Comparison of ENCODE assay signal across 18 cellular contexts in genomic region chr4:16104520-16104919, GRCh38. TPM values are rescaled to one million over a fixed set of nuclear protein-coding genes. Genes with fewer than 3 reads are reported as not detected.
A peak's percentile ranks its signal among the peaks of the same experiment; 100 is the strongest.
DNase-seq lines count a peak whose midpoint lies in the region; ATAC-seq and TF ChIP-seq lines count a peak whose summit lies in the region.
"Had no signal": no experiment of that assay in that cellular context is flagged by ENCODE, and none has a peak within 500 bp of the region (broad histone marks: within the 10 kb centered on the region; RNA-seq: fewer than 3 reads in every experiment).

No MANE protein-coding gene starts in this region.

- H3K4me2 ChIP-seq in GM23338, result no peak overlapping the region
- no peak overlapping the region for H3K4me2 ChIP-seq in H9 (ENCODE audit: insufficient read depth, insufficient read length, low read length)
- H3K4me2 ChIP-seq: A549 had no signal

- H3K9ac ChIP-seq in H9 (ENCODE audit: extremely low read depth, insufficient read length, low read length), result no peak overlapping the region
- H3K9ac ChIP-seq: GM23248 had no signal

- TF ChIP-seq CTCF in GM23338 (conservative IDR thresholded peaks at IDR 0.05; ENCODE audit: low read depth in 2 of 2) (no peak), H9 (conservative IDR thresholded peaks at IDR 0.05) (no peak), heart left ventricle (IDR thresholded peaks at IDR 0.05) (no peak)

- no peak overlapping the region for H3K4ac ChIP-seq in H9 (ENCODE audit: low read depth, low read length)

- no peaks in the 10 kb centered on the region for H3K79me2 ChIP-seq in GM23338 (replicated peaks; ENCODE audit: insufficient read depth)
- no peaks in the 10 kb centered on the region for H3K79me2 ChIP-seq in H9 (ENCODE audit: insufficient read depth, low read length)

- H3K23me2 ChIP-seq in H9 (ENCODE audit: insufficient read length, low read depth, low read length, poor library complexity, severe bottlenecking), result no peaks in the 10 kb centered on the region

- no peak overlapping the region for H2BK20ac ChIP-seq in H9 (ENCODE audit: low read depth, low read length, poor library complexity, severe bottlenecking)

- H3K9me3 ChIP-seq in H9 (ENCODE audit: control insufficient read depth, low read depth, low read length), result no peaks in the 10 kb centered on the region
- no peaks in the 10 kb centered on the region for H3K9me3 ChIP-seq in heart left ventricle
- no peaks in the 10 kb centered on the region for H3K9me3 ChIP-seq in right cardiac atrium (ENCODE audit: control insufficient read depth, low read length)
- H3K9me3 ChIP-seq: A549 had no signal

- no peak overlapping the region for H4K91ac ChIP-seq in H9 (ENCODE audit: insufficient read length, low read depth, low read length)

- H2BK12ac ChIP-seq in H9 (ENCODE audit: insufficient read length, low read depth, low read length), result no peak overlapping the region

- TF ChIP-seq POLR2A in heart left ventricle (IDR thresholded peaks at IDR 0.05), result no peak

- H3K9me2 ChIP-seq in GM23338 (ENCODE audit: insufficient read depth), result no peaks in the 10 kb centered on the region

- intact Hi-C loops in heart left ventricle (cut with DNase I), result no loop called here
- intact Hi-C loops in right cardiac atrium (cut with DNase I), result no loop called here

- ATAC-seq in GM23338 (no peak), heart left ventricle (peak in 3 of 4 donors; percentile 76 to 85 (median 79)), right cardiac atrium (peak; percentile 52 to 61), GM19035 (IDR thresholded peaks at IDR 0.05; ENCODE audit: unreplicated experiment) (no peak), HG03521 (IDR thresholded peaks at IDR 0.05; ENCODE audit: unreplicated experiment) (no peak)
- ATAC-seq: A549; CD8-positive, alpha-beta T cell had no signal

- H4K5ac ChIP-seq in H9 (ENCODE audit: insufficient read length, low read depth, low read length), result no peak overlapping the region

- no peak overlapping the region for H3T11ph ChIP-seq in H9 (ENCODE audit: low read length)

- peaks cover 3% of the 10 kb centered on the region for H3K27me3 Mint-ChIP-seq in GM23338 (ENCODE audit: insufficient read depth, low read depth, poor library complexity)
- H3K27me3 Mint-ChIP-seq in H9 (ENCODE audit: low read depth), result peaks cover 5% of the 10 kb centered on the region

- H3K27me3 ChIP-seq in GM23338 (ENCODE audit: insufficient read depth), result no peaks in the 10 kb centered on the region
- no peaks in the 10 kb centered on the region for H3K27me3 ChIP-seq in H9 (ENCODE audit: insufficient read depth, low read length)
- peaks cover 0 to 4% (median 0%) of the 10 kb centered on the region in 9 donors for H3K27me3 ChIP-seq in heart left ventricle
- H3K27me3 ChIP-seq in right cardiac atrium (ENCODE audit: control insufficient read depth, insufficient read depth), result no peaks in the 10 kb centered on the region

- H3K23ac ChIP-seq in H9 (ENCODE audit: insufficient read length, low read depth, low read length), result no peak overlapping the region

- H3F3A ChIP-seq in GM23338 (replicated peaks; ENCODE audit: low read depth), result no peaks in the 10 kb centered on the region

- no peak overlapping the region for H3K27ac Mint-ChIP-seq in GM23338
- no peak overlapping the region; a peak in 1 of 7 replicates for H3K27ac Mint-ChIP-seq in H9
- H3K27ac Mint-ChIP-seq: CD14-positive monocyte; CD8-positive, alpha-beta T cell had no signal

- H3K79me1 ChIP-seq in H9 (ENCODE audit: insufficient read depth, low read depth, low read length, poor library complexity, severe bottlenecking), result no peaks in the 10 kb centered on the region

- H3K56ac ChIP-seq in H9 (ENCODE audit: insufficient read length, low read depth, low read length), result no peak overlapping the region

- no peaks in the 10 kb centered on the region for H3K9me3 Mint-ChIP-seq in GM23338
- no peaks in the 10 kb centered on the region for H3K9me3 Mint-ChIP-seq in H9
- H3K9me3 Mint-ChIP-seq: CD8-positive, alpha-beta T cell had no signal

- H2BK15ac ChIP-seq in H9 (ENCODE audit: low read depth, low read length), result no peak overlapping the region

- H3K36me3 Mint-ChIP-seq in GM23338 (ENCODE audit: low read depth) (no peaks in the 10 kb centered on the region), H9 (ENCODE audit: insufficient read depth in 1 of 3, low read depth in 3 of 3) (no peaks in the 10 kb centered on the region)
- H3K36me3 Mint-ChIP-seq: CD14-positive monocyte; CD8-positive, alpha-beta T cell had no signal

- H3K4me3 Mint-ChIP-seq in GM23338 (no peak overlapping the region), H9 (no peak overlapping the region)
- H3K4me3 Mint-ChIP-seq: CD14-positive monocyte; CD8-positive, alpha-beta T cell had no signal

- H2AFZ ChIP-seq in GM23338, result peak overlapping the region; percentile 74; the same call in 1 of the 2 replicates
- H2AFZ ChIP-seq in H9 (ENCODE audit: low read length), result no peak overlapping the region
- H2AFZ ChIP-seq: GM23248 had no signal

- no peak overlapping the region for H3K18ac ChIP-seq in H9 (ENCODE audit: insufficient read length, low read depth, low read length)

- H2BK120ac ChIP-seq in H9 (ENCODE audit: low read depth, low read length, poor library complexity, severe bottlenecking), result no peak overlapping the region

- no peaks in the 10 kb centered on the region for H4K20me1 ChIP-seq in GM23338 (replicated peaks; ENCODE audit: insufficient read depth)
- no peaks in the 10 kb centered on the region for H4K20me1 ChIP-seq in H9 (ENCODE audit: control insufficient read depth, insufficient read depth, insufficient read length)

- H3K4me1 ChIP-seq in GM23338 (ENCODE audit: insufficient read depth) (no peaks in the 10 kb centered on the region), H9 (ENCODE audit: insufficient read depth, low read length) (no peaks in the 10 kb centered on the region), heart left ventricle (peaks cover 0 to 15% (median 0%) of the 10 kb centered on the region in 12 donors), right cardiac atrium (ENCODE audit: control insufficient read depth, insufficient read depth, low read length) (no peaks in the 10 kb centered on the region)
- H3K4me1 ChIP-seq: A549 had no signal

- no peaks in the 10 kb centered on the region for H3K4me1 Mint-ChIP-seq in GM23338
- H3K4me1 Mint-ChIP-seq in H9, result no peaks in the 10 kb centered on the region
- H3K4me1 Mint-ChIP-seq: CD14-positive monocyte had no signal

- H3K27ac ChIP-seq in GM23338 (ENCODE audit: low read depth) (no peak overlapping the region), H9 (ENCODE audit: insufficient read length, low read depth, low read length) (no peak overlapping the region), heart left ventricle (peak overlapping the region in 7 of 12 donors; percentile 8 to 61 (median 31)), right cardiac atrium (ENCODE audit: low read length) (peak overlapping the region; percentile 61)
- H3K27ac ChIP-seq: A549, GM23248 had no signal

- H3K36me3 ChIP-seq in GM23338 (ENCODE audit: insufficient read depth) (no peaks in the 10 kb centered on the region), heart left ventricle (no peaks in the 10 kb centered on the region)

- H2AK5ac ChIP-seq in H9 (ENCODE audit: insufficient read length, low read length), result no peak overlapping the region

- DNase-seq in GM23338 (ENCODE audit: low spot score) (no peak), H9 (peak; percentile 10), heart left ventricle (no peak), right cardiac atrium (no peak)
- DNase-seq: CD8-positive, alpha-beta T cell; COR-L47; DMS153; DND-41; GDM1; GM23248; H7 had no signal

- H3K4me3 ChIP-seq in GM23338, result no peak overlapping the region
- no peak overlapping the region for H3K4me3 ChIP-seq in heart left ventricle
- H3K4me3 ChIP-seq in right cardiac atrium (ENCODE audit: low read length), result no peak overlapping the region
- H3K4me3 ChIP-seq: A549, GM23248 had no signal

- no CpG with 5 or more reads among the region's 2 CpGs for WGBS in H9 (ENCODE audit: extremely low coverage, insufficient read length, low lambda C conversion rate)
- 35 to 41% (median 40%) methylated on average over 2 of the region's 2 CpGs for WGBS in heart left ventricle, 4 donors
- 35% methylated on average over 2 of the region's 2 CpGs for WGBS in right cardiac atrium

- no peak overlapping the region for H4K8ac ChIP-seq in H9 (replicated peaks; ENCODE audit: insufficient read length, low read depth, low read length)

- no peak overlapping the region for H3K14ac ChIP-seq in H9 (ENCODE audit: insufficient read depth, low read length)

- H2BK5ac ChIP-seq in H9 (ENCODE audit: insufficient read length, low read length), result no peak overlapping the region

TF ChIP-seq in GM23338, 12 proteins besides CTCF, POLR2A, EP300 and RAD21 (continues in another document):
- no peak for TF ChIP-seq EZH2 (IDR thresholded peaks at IDR 0.05; ENCODE audit: low read depth, unreplicated experiment)
- no peak for TF ChIP-seq ZNF114 (CRISPR knock-in tag; IDR thresholded peaks at IDR 0.05)
- TF ChIP-seq EZH2phosphoT487 (IDR thresholded peaks at IDR 0.05; ENCODE audit: unreplicated experiment), result no peak
- no peak for TF ChIP-seq STAT1 (IDR thresholded peaks at IDR 0.05; ENCODE audit: unreplicated experiment)
- TF ChIP-seq, protein P1, sequence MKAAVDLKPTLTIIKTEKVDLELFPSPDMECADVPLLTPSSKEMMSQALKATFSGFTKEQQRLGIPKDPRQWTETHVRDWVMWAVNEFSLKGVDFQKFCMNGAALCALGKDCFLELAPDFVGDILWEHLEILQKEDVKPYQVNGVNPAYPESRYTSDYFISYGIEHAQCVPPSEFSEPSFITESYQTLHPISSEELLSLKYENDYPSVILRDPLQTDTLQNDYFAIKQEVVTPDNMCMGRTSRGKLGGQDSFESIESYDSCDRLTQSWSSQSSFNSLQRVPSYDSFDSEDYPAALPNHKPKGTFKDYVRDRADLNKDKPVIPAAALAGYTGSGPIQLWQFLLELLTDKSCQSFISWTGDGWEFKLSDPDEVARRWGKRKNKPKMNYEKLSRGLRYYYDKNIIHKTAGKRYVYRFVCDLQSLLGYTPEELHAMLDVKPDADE (IDR thresholded peaks at IDR 0.05), result no peak
- no peak for TF ChIP-seq POLR2AphosphoS5 (IDR thresholded peaks at IDR 0.05; ENCODE audit: low read depth)

RNA-seq across cellular contexts. Expression of gene PROM1, which starts 20.7 kb away (rescaled TPM):
- 66.6 and 70.3 TPM in 2 replicates for total RNA-seq in GM23338 (2014; rRNA removed; shearing (Covaris generic))
- 30.6 and 36.6 TPM in 2 replicates for polyA plus RNA-seq in GM23338 (2016; fragmentation: Nextera tagmentation; extraction: Ambion mirVana)
- 95.0 and 98.3 TPM in 2 replicates for total RNA-seq in H9 (2021)
- 10 to 100 TPM in 3 of 9 donors, 1 to 10 TPM in 6; 2.7 to 30.5 (median 6.1) TPM for total RNA-seq in heart left ventricle
- 1 to 10 TPM; 1.5 to 1.9 TPM for polyA plus RNA-seq in heart left ventricle
- total RNA-seq in right cardiac atrium, result 10 to 100 TPM in 1 of 4 donors, 1 to 10 TPM in 3; 5.4 to 12.3 (median 7.3) TPM
- 3.2 TPM for polyA plus RNA-seq in right cardiac atrium
- total RNA-seq: CD8-positive, alpha-beta T cell; GM23248; HT1080 had no signal
- polyA plus RNA-seq: AG04450, BJ, CD14-positive monocyte, GM23248 had no signal

Comparison
In these comparisons a context has a peak if more than half of its experiments do, and no peak if none do; other contexts are left out.
1. ATAC-seq: peak in heart left ventricle (3 of 4) and right cardiac atrium (2 of 2); none in GM23338 (single experiment), GM19035 (single experiment) and HG03521 (single experiment).
2. H3K27ac ChIP-seq: peak in heart left ventricle (7 of 12) and right cardiac atrium (single experiment); none in GM23338 (single experiment) and H9 (single experiment).